20 cellular contexts compared by ENCODE assay signal in genomic region chr2:236688563-236689392, GRCh38.
DNase-seq lines count a peak whose midpoint lies in the region; ATAC-seq and TF ChIP-seq lines count a peak whose summit lies in the region.
"Had no signal": no experiment of that assay in that cellular context is flagged by ENCODE, and none has a peak within 500 bp of the region (broad histone marks: within the 10 kb centered on the region; RNA-seq: fewer than 3 reads in every experiment).

No MANE protein-coding gene starts in this region.

- WGBS in neuronal stem cell (ENCODE audit: extremely low coverage in 2 of 2, insufficient read length in 2 of 2, insufficient replicate concordance in 1 of 2), 2 donors: no CpG with 5 or more reads among the region's 23 CpGs
- 66 to 76% (median 69%) methylated on average over 23 of the region's 23 CpGs for WGBS in psoas muscle, 3 donors

- intact Hi-C loops in psoas muscle (cut with DNase I): no loop called here

- no peak overlapping the region for H4K8ac ChIP-seq in neuronal stem cell (ENCODE audit: low read depth, low read length)

- H2AFZ ChIP-seq in neuronal stem cell (ENCODE audit: low read length): peak overlapping the region; percentile 80

- H2BK5ac ChIP-seq in neuronal stem cell (ENCODE audit: low read length): no peak overlapping the region

- no peaks in the 10 kb centered on the region for H3K79me1 ChIP-seq in neuronal stem cell (ENCODE audit: low read depth, low read length)

- no peak for TF ChIP-seq CTCF in psoas muscle (IDR thresholded peaks at IDR 0.05)

- H3K4ac ChIP-seq in neuronal stem cell (ENCODE audit: low read length): no peak overlapping the region

- peak overlapping the region; percentile 33 for H2BK15ac ChIP-seq in neuronal stem cell (ENCODE audit: low read length)

- no peak overlapping the region for H3K23ac ChIP-seq in neuronal stem cell (ENCODE audit: low read depth, low read length, poor library complexity)

- no peak for ATAC-seq in psoas muscle
- ATAC-seq: sciatic nerve had no signal

- no peak overlapping the region for H3K18ac ChIP-seq in neuronal stem cell (ENCODE audit: low read length)

- H3K9me3 ChIP-seq in neuronal stem cell (replicated peaks in 1 of 2; ENCODE audit: control insufficient read depth in 2 of 2, insufficient read depth in 1 of 2, low read depth in 1 of 2, low read length in 2 of 2) (no peaks in the 10 kb centered on the region), psoas muscle (no peaks in the 10 kb centered on the region)
- H3K9me3 ChIP-seq: ovary had no signal

- no peak overlapping the region for H2BK12ac ChIP-seq in neuronal stem cell (ENCODE audit: low read length)

- peak overlapping the region; percentile 19 for H4K91ac ChIP-seq in neuronal stem cell (ENCODE audit: low read depth, low read length, poor library complexity)

- peaks cover 25 to 27% of the 10 kb centered on the region in 2 donors for H3K4me1 ChIP-seq in neuronal stem cell (ENCODE audit: control insufficient read depth in 2 of 2, insufficient read depth in 1 of 2, low read depth in 1 of 2, low read length in 2 of 2)
- no peaks in the 10 kb centered on the region for H3K4me1 ChIP-seq in psoas muscle

- no peak overlapping the region for H2AK5ac ChIP-seq in neuronal stem cell (ENCODE audit: low read depth, low read length)

- no peak overlapping the region for H3K9ac ChIP-seq in neuronal stem cell (ENCODE audit: low read depth, low read length, poor library complexity)
- H3K9ac ChIP-seq: KMS-11 had no signal

- peak overlapping the region; percentile 79 for H3K27ac ChIP-seq in epithelial cell of prostate
- H3K27ac ChIP-seq in neuronal stem cell (replicated peaks; ENCODE audit: low read length): peak overlapping the region; percentile 17
- H3K27ac ChIP-seq in psoas muscle: no peak overlapping the region
- H3K27ac ChIP-seq: KMS-11, ovary had no signal

- H3K27me3 ChIP-seq in neuronal stem cell (ENCODE audit: control insufficient read depth in 3 of 3, insufficient read depth in 3 of 3, low read depth in 1 of 3, low read length in 3 of 3) (no peaks in the 10 kb centered on the region), psoas muscle (ENCODE audit: insufficient read depth in 3 of 3, low read length in 2 of 3) (no peaks in the 10 kb centered on the region)
- H3K27me3 ChIP-seq: ovary had no signal

- H2BK120ac ChIP-seq in neuronal stem cell (ENCODE audit: low read depth, low read length): no peak overlapping the region

- H3K4me2 ChIP-seq in neuronal stem cell (ENCODE audit: insufficient read depth, low read length, poor library complexity, severe bottlenecking): no peak overlapping the region
- H3K4me2 ChIP-seq: KMS-11 had no signal

- no peak overlapping the region for H3K4me3 ChIP-seq in neuronal stem cell (ENCODE audit: low read length in 2 of 2)
- H3K4me3 ChIP-seq in psoas muscle: no peak overlapping the region
- H3K4me3 ChIP-seq: ovary had no signal

- DNase-seq in DMS79 (lab: John Stamatoyannopoulos, UW) (peak; percentile 22), NCI-H2171 treated with DMSO at 0.1 percent for 48 hours (lab: John Stamatoyannopoulos, UW) (peak; percentile 46), epithelial cell of prostate (ENCODE audit: low read depth, low spot score) (no peak), neuronal stem cell (ENCODE audit: low spot score) (no peak), MV-4-11 (lab: John Stamatoyannopoulos, UW) (no peak), ureter (ENCODE audit: low spot score) (no peak), psoas muscle (no peak)
- DNase-seq: activated CD4-positive, alpha-beta T cell treated with anti-CD3 and anti-CD28 coated beads, Interleukin-2, amount 10 ng/mL, durations not matched to agents 24 days and 14 days; CD4-positive, alpha-beta T cell; cerebellar nuclear complex; DMS 273 treated with DMSO at 0.1 percent for 48 hours; GDM1; hypothalamus; islet precursor cell; naive B cell; NCI-H187; ovary; stimulated activated CD8-positive, alpha-beta memory T cell treated with anti-CD3 and anti-CD28 coated beads, Interleukin-4, amount 100 ng/mL, for 48 hours had no signal

- H3K14ac ChIP-seq in neuronal stem cell (ENCODE audit: low read length): no peak overlapping the region

- H3K36me3 ChIP-seq in neuronal stem cell (replicated peaks in 1 of 2; ENCODE audit: control insufficient read depth in 2 of 2, insufficient read depth in 2 of 2, low read length in 2 of 2) (no peaks in the 10 kb centered on the region), psoas muscle (ENCODE audit: insufficient read depth in 1 of 2, low read depth in 1 of 2) (no peaks in the 10 kb centered on the region)
- H3K36me3 ChIP-seq: ovary had no signal

Comparison
In these comparisons a context has a peak if more than half of its experiments do, and no peak if none do; other contexts are left out.
1. DNase-seq: peak in DMS79 (single experiment) and NCI-H2171 treated with DMSO at 0.1 percent for 48 hours (single experiment); none in epithelial cell of prostate (single experiment), neuronal stem cell (single experiment), MV-4-11 (single experiment), ureter (single experiment) and psoas muscle (0 of 2).